Comparison of ENCODE assay signal across 23 cellular contexts in genomic region chr18:33269223-33269622, GRCh38.
DNase-seq lines count a peak whose midpoint lies in the region; ATAC-seq, FAIRE-seq and TF ChIP-seq lines count a peak whose summit lies in the region.
"Had no signal": no experiment of that assay in that cellular context is flagged by ENCODE, and none has a peak within 500 bp of the region (broad histone marks: within the 10 kb centered on the region; RNA-seq: fewer than 3 reads in every experiment).

No MANE protein-coding gene starts in this region.

- ATAC-seq in SK-N-SH treated with all-trans-retinoic acid at 6 μM for 48 hours (no peak), HG02678 (IDR thresholded peaks at IDR 0.05; ENCODE audit: unreplicated experiment) (no peak), HG03442 (IDR thresholded peaks at IDR 0.05; ENCODE audit: unreplicated experiment) (no peak)
- ATAC-seq: HepG2 had no signal

- POLR2A ChIA-PET in H1 (lab: Charles Lee; ENCODE audit: partially characterized antibody), result interaction anchor here (0.7 kb wide), 1 partner anchor 29 kb away, joined by 3 read pairs; no protein-coding TSS in a partner anchor

- no peak for DNase-seq in H9
- DNase-seq in H1 (ENCODE audit: low read depth in 1 of 2, low spot score in 2 of 2), result no peak
- DNase-seq in trophoblast cell, result no peak
- DNase-seq: Calu3, DMS79 treated with DMSO at 0.1 percent for 48 hours, HCEC 1CT, Karpas-422, NCI-H1092 treated with DMSO at 0.1 percent for 48 hours, NCI-H1436, NCI-H187 treated with DMSO at 0.1 percent for 48 hours, NCI-H2171 treated with DMSO at 0.1 percent for 48 hours, NCI-H524, NCI-H82, OCI-M1, Peyer's patch, SHP77 treated with DMSO at 0.1 percent for 48 hours had no signal

- no peak overlapping the region for H3T11ph ChIP-seq in H9 (ENCODE audit: low read length)

- H2AK5ac ChIP-seq in H9 (ENCODE audit: insufficient read length, low read length) (no peak overlapping the region), H1 (ENCODE audit: low read depth, low read length) (no peak overlapping the region), trophoblast cell (ENCODE audit: low read length) (no peak overlapping the region)

- H4K20me1 ChIP-seq in H9 (ENCODE audit: control insufficient read depth, insufficient read depth, insufficient read length), result no peaks in the 10 kb centered on the region
- no peaks in the 10 kb centered on the region for H4K20me1 ChIP-seq in H1 (replicated peaks in 1 of 2; ENCODE audit: control insufficient read depth in 1 of 2, insufficient read depth in 2 of 2, low read length in 2 of 2)

- H3K4me3 ChIP-seq in H1 (ENCODE audit: extremely low read depth in 1 of 4, insufficient read depth in 2 of 4, low read depth in 3 of 4, low read length in 4 of 4) (no peak overlapping the region), iPS-18a (ENCODE audit: low read length) (no peak overlapping the region), trophoblast cell (ENCODE audit: low read depth, low read length) (no peak overlapping the region)
- H3K4me3 ChIP-seq: Peyer's patch had no signal

- H3K79me2 ChIP-seq in H9 (ENCODE audit: insufficient read depth, low read length) (no peaks in the 10 kb centered on the region), H1 (ENCODE audit: control insufficient read depth in 1 of 2, insufficient read depth in 2 of 2, low read length in 2 of 2) (no peaks in the 10 kb centered on the region), trophoblast cell (ENCODE audit: control insufficient read depth, insufficient read depth, low read length, poor library complexity) (no peaks in the 10 kb centered on the region)

- no peaks in the 10 kb centered on the region for H3K9me3 ChIP-seq in H9 (ENCODE audit: control insufficient read depth, low read depth, low read length)
- no peaks in the 10 kb centered on the region for H3K9me3 ChIP-seq in H1 (ENCODE audit: insufficient read depth in 2 of 2, low read depth in 1 of 2, low read length in 1 of 2)
- H3K9me3 ChIP-seq in iPS-18a (ENCODE audit: control insufficient read depth, low read depth, low read length), result no peaks in the 10 kb centered on the region
- H3K9me3 ChIP-seq in trophoblast cell (ENCODE audit: insufficient read depth, low read depth, low read length), result no peaks in the 10 kb centered on the region
- H3K9me3 ChIP-seq: Peyer's patch had no signal

- no peak for TF ChIP-seq POLR2A in H1 (IDR thresholded peaks at IDR 0.05; ENCODE audit: control extremely low read depth in 1 of 2, low read depth in 2 of 2, low read length in 2 of 2)

- H3K27ac ChIP-seq in H9 (ENCODE audit: insufficient read length, low read depth, low read length), result peak overlapping the region; percentile 52
- H3K27ac ChIP-seq in H1 (ENCODE audit: low read depth, low read length), result no peak overlapping the region; the same call in 1 of the 2 replicates
- peak overlapping the region; percentile 41 for H3K27ac ChIP-seq in iPS-18a (ENCODE audit: low read length)
- no peak overlapping the region for H3K27ac ChIP-seq in trophoblast cell (ENCODE audit: low read depth, low read length)
- H3K27ac ChIP-seq: HL-60, Peyer's patch had no signal

- H2BK20ac ChIP-seq in H9 (ENCODE audit: low read depth, low read length, poor library complexity, severe bottlenecking) (peak overlapping the region; percentile 7), H1 (ENCODE audit: low read length) (no peak overlapping the region)

- H4K5ac ChIP-seq in H9 (ENCODE audit: insufficient read length, low read depth, low read length) (no peak overlapping the region), H1 (ENCODE audit: insufficient read length, low read depth, low read length) (no peak overlapping the region)

- TF ChIP-seq RAD21 in H1 (IDR thresholded peaks at IDR 0.05 in 1 of 2, conservative IDR thresholded peaks at IDR 0.05 in 1 of 2; ENCODE audit: low read depth in 2 of 2, low read length in 2 of 2), result no peak

- no peaks in the 10 kb centered on the region for H3K27me3 ChIP-seq in H9 (ENCODE audit: insufficient read depth, low read length)
- no peaks in the 10 kb centered on the region for H3K27me3 ChIP-seq in H1 (replicated peaks in 1 of 4; ENCODE audit: control insufficient read depth in 3 of 4, extremely low read depth in 1 of 4, insufficient read depth in 3 of 4, low read length in 3 of 4)
- no peaks in the 10 kb centered on the region for H3K27me3 ChIP-seq in iPS-18a (ENCODE audit: control insufficient read depth, insufficient read depth, low read length)
- no peaks in the 10 kb centered on the region for H3K27me3 ChIP-seq in trophoblast cell (ENCODE audit: insufficient read depth, low read length)
- H3K27me3 ChIP-seq: Peyer's patch had no signal

- FAIRE-seq in H1 (lab: Jason Lieb, UNC), result no peak
- FAIRE-seq: GM18507, HepG2 had no signal

- H3K56ac ChIP-seq in H9 (ENCODE audit: insufficient read length, low read depth, low read length) (no peak overlapping the region), H1 (replicated peaks; ENCODE audit: insufficient read length, low read depth, low read length) (no peak overlapping the region)

- H3K36me3 ChIP-seq in H1 (ENCODE audit: control insufficient read depth in 2 of 4, insufficient read depth in 4 of 4, low read length in 3 of 4) (no peaks in the 10 kb centered on the region), iPS-18a (ENCODE audit: control insufficient read depth, low read depth, low read length) (no peaks in the 10 kb centered on the region), trophoblast cell (ENCODE audit: control insufficient read depth in 1 of 2, insufficient read depth in 2 of 2, low read length in 2 of 2) (no peaks in the 10 kb centered on the region)
- H3K36me3 ChIP-seq: Peyer's patch had no signal

- no peak overlapping the region for H3K9ac ChIP-seq in H9 (ENCODE audit: extremely low read depth, insufficient read length, low read length)
- H3K9ac ChIP-seq in H1 (replicated peaks in 1 of 4; ENCODE audit: extremely low read depth in 1 of 4, low read depth in 3 of 4, low read length in 3 of 4), result no peak overlapping the region; a peak in 1 of 7 replicates
- no peak overlapping the region for H3K9ac ChIP-seq in iPS-18a (ENCODE audit: low read length)
- H3K9ac ChIP-seq in trophoblast cell (ENCODE audit: low read length), result no peak overlapping the region

- no peak overlapping the region for H2BK120ac ChIP-seq in H9 (ENCODE audit: low read depth, low read length, poor library complexity, severe bottlenecking)
- H2BK120ac ChIP-seq in H1 (replicated peaks; ENCODE audit: low read depth, low read length), result no peak overlapping the region
- no peak overlapping the region for H2BK120ac ChIP-seq in trophoblast cell (ENCODE audit: insufficient read depth, low read length, poor library complexity)

- peaks cover 7 to 11% of the 10 kb centered on the region in 2 experiments for H3K4me1 Mint-ChIP-seq in H9

- TF ChIP-seq CTCF in H9 (conservative IDR thresholded peaks at IDR 0.05) (no peak), H1 (IDR thresholded peaks at IDR 0.05; ENCODE audit: control extremely low read depth in 1 of 3, insufficient read depth in 1 of 3, low read depth in 1 of 3, low read length in 3 of 3) (no peak)

- H3K23ac ChIP-seq in H9 (ENCODE audit: insufficient read length, low read depth, low read length), result no peak overlapping the region
- H3K23ac ChIP-seq in H1 (ENCODE audit: insufficient read length), result no peak overlapping the region
- H3K23ac ChIP-seq in trophoblast cell (ENCODE audit: low read length), result no peak overlapping the region

- H2BK5ac ChIP-seq in H9 (ENCODE audit: insufficient read length, low read length), result no peak overlapping the region
- H2BK5ac ChIP-seq in H1 (ENCODE audit: low read depth, low read length), result no peak overlapping the region
- H2BK5ac ChIP-seq in trophoblast cell (ENCODE audit: low read depth, low read length, poor library complexity), result no peak overlapping the region

- no peaks in the 10 kb centered on the region for H3K27me3 Mint-ChIP-seq in H9 (ENCODE audit: low read depth)

- no CpG with 5 or more reads among the region's 2 CpGs for WGBS in H9 (ENCODE audit: extremely low coverage, insufficient read length, low lambda C conversion rate)
- WGBS in H1 (ENCODE audit: extremely low coverage in 1 of 2, insufficient coverage in 1 of 2, insufficient read length in 1 of 2, insufficient replicate concordance in 2 of 2, low coverage in 1 of 2, low lambda C conversion rate in 2 of 2, missing lambda C conversion rate in 1 of 2), 2 experiments, result 43% methylated on average over 2 of the region's 2 CpGs; no CpG with 5 or more reads in 1 of the 2 experiments
- whole genome bisulfite sequencing in trophoblast cell (ENCODE audit: extremely low coverage, insufficient coverage, insufficient read length), result no CpG with 5 or more reads among the region's 2 CpGs

- peak overlapping the region; percentile 59 for H2AFZ ChIP-seq in H9 (ENCODE audit: low read length)
- peak overlapping the region; percentile 7 for H2AFZ ChIP-seq in H1 (ENCODE audit: low read length)
- no peak overlapping the region for H2AFZ ChIP-seq in trophoblast cell (ENCODE audit: insufficient read depth, low read length, poor library complexity)

- H4K8ac ChIP-seq in H9 (replicated peaks; ENCODE audit: insufficient read length, low read depth, low read length), result no peak overlapping the region
- no peak overlapping the region for H4K8ac ChIP-seq in H1 (ENCODE audit: extremely low read depth, insufficient read depth, low read length)
- H4K8ac ChIP-seq in trophoblast cell (ENCODE audit: low read depth, low read length), result no peak overlapping the region

- H2BK15ac ChIP-seq in H9 (ENCODE audit: low read depth, low read length) (no peak overlapping the region), H1 (ENCODE audit: low read length) (no peak overlapping the region)

- H3K18ac ChIP-seq in H9 (ENCODE audit: insufficient read length, low read depth, low read length) (no peak overlapping the region), H1 (ENCODE audit: extremely low read depth, low read length) (no peak overlapping the region), trophoblast cell (ENCODE audit: low read length) (no peak overlapping the region)

- H3K79me1 ChIP-seq in H9 (ENCODE audit: insufficient read depth, low read depth, low read length, poor library complexity, severe bottlenecking) (no peaks in the 10 kb centered on the region), H1 (ENCODE audit: low read depth, low read length) (no peaks in the 10 kb centered on the region), trophoblast cell (ENCODE audit: low read length) (no peaks in the 10 kb centered on the region)

- TF ChIP-seq EP300 in H1 (IDR thresholded peaks at IDR 0.05; ENCODE audit: borderline replicate concordance in 1 of 2, low read depth in 2 of 2, low read length in 2 of 2), result no peak

- peaks cover 2% of the 10 kb centered on the region; the same call in 1 of the 2 replicates for H3K4me1 ChIP-seq in H9 (ENCODE audit: insufficient read depth, low read length)
- no peaks in the 10 kb centered on the region for H3K4me1 ChIP-seq in H1 (replicated peaks in 1 of 4; ENCODE audit: control insufficient read depth in 3 of 4, insufficient read depth in 4 of 4, low read length in 3 of 4)
- H3K4me1 ChIP-seq in iPS-18a (ENCODE audit: control insufficient read depth, low read depth, low read length), result peaks cover 14% of the 10 kb centered on the region
- peaks cover 0 to 2% of the 10 kb centered on the region in 2 experiments for H3K4me1 ChIP-seq in trophoblast cell (ENCODE audit: control insufficient read depth in 1 of 2, insufficient read depth in 2 of 2, low read length in 2 of 2)
- H3K4me1 ChIP-seq: Peyer's patch had no signal

- H3K23me2 ChIP-seq in H9 (ENCODE audit: insufficient read length, low read depth, low read length, poor library complexity, severe bottlenecking), result no peaks in the 10 kb centered on the region
- no peaks in the 10 kb centered on the region for H3K23me2 ChIP-seq in H1 (ENCODE audit: low read depth, low read length)

- H3K36me3 Mint-ChIP-seq in H9 (ENCODE audit: insufficient read depth in 1 of 3, low read depth in 3 of 3), result no peaks in the 10 kb centered on the region

- H3K27ac Mint-ChIP-seq in H9, result peak overlapping the region in 2 of 3 experiments; percentile 44 to 92; a peak in 2 of 7 replicates

- CTCF ChIA-PET in H1 (lab: Charles Lee; ENCODE audit: partially characterized antibody), result interaction anchor here (1.0 kb wide), 1 partner anchor 37 kb away, joined by 4 read pairs; no protein-coding TSS in a partner anchor

- H4K91ac ChIP-seq in H9 (ENCODE audit: insufficient read length, low read depth, low read length) (no peak overlapping the region), H1 (replicated peaks; ENCODE audit: insufficient read length, low read length) (no peak overlapping the region), trophoblast cell (ENCODE audit: low read depth, low read length) (no peak overlapping the region)

- no peaks in the 10 kb centered on the region for H3K9me3 Mint-ChIP-seq in H9

- H3K4ac ChIP-seq in H9 (ENCODE audit: low read depth, low read length) (no peak overlapping the region), H1 (replicated peaks; ENCODE audit: insufficient read length, low read depth, low read length) (no peak overlapping the region), trophoblast cell (ENCODE audit: low read depth, low read length) (no peak overlapping the region)

- H3K14ac ChIP-seq in H9 (ENCODE audit: insufficient read depth, low read length) (no peak overlapping the region), H1 (ENCODE audit: insufficient read length) (no peak overlapping the region), trophoblast cell (ENCODE audit: low read length) (no peak overlapping the region)

- H3K4me2 ChIP-seq in H9 (ENCODE audit: insufficient read depth, insufficient read length, low read length) (no peak overlapping the region), H1 (ENCODE audit: insufficient read depth in 1 of 2, low read depth in 2 of 2, low read length in 2 of 2) (peak overlapping the region in 1 of 2 experiments; percentile 14; a peak in 1 of 4 replicates), trophoblast cell (ENCODE audit: low read length) (peak overlapping the region; percentile 24)

- no peak overlapping the region for H3K4me3 Mint-ChIP-seq in H9

- H2BK12ac ChIP-seq in H9 (ENCODE audit: insufficient read length, low read depth, low read length) (no peak overlapping the region), H1 (ENCODE audit: low read depth, low read length) (no peak overlapping the region), trophoblast cell (ENCODE audit: low read length) (no peak overlapping the region)

- H4K12ac ChIP-seq in trophoblast cell (ENCODE audit: low read depth, low read length), result no peak overlapping the region

Comparison
In these comparisons a context has a peak if more than half of its experiments do, and no peak if none do; other contexts are left out.
1. H3K27ac ChIP-seq: peak in H9 (single experiment) and iPS-18a (single experiment); none in H1 (single experiment) and trophoblast cell (single experiment).